Comparison of ENCODE assay signal across 1 cellular context in the genomic region with DNA sequence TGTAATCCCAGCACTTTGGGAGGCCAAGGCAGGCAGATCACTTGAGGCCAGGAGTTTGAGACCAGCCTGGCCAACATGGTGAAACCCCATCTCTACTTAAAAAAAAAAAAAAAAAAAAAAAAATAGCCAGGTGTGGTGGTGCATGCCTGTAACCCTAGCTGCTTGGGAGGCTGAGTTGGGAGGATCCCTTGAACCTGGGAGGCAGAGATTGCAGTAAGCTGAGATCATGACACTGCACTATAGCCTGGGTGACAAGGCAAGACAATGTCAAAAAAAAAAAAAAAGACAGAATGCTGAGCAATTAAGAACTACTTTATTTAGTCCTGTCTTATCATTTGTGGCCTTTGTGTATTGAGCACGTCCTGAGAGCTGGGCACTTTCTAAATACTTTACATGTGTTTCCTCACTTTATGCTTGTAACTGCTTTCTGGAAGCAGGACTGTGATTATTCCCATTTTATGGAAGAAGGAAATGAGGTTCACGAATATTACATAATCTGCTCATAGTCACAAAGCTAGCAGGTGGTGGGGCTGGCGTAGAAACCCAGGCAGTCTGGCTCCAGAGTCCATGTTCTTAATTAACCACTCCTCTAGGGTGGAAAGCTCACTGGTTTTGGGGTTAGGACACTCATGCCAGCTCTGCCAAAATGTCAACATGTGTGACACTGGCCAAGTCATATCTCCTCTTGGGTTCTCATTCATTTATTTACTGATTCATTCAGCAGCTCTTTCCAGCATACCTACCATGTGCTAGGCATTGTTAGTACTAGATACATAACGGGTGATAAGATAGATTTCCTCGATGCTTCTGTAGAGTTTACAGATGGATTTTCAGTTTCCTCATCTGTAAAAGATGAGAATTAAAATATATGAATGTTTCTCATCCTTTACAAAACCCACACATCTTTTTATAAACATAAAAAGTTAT.
TF ChIP-seq lines count a peak whose summit lies in the region.

No MANE protein-coding gene starts in this region.

TF ChIP-seq in GM12878, 131 proteins besides CTCF, POLR2A, EP300 and RAD21:
- TF ChIP-seq SPI1 (IDR thresholded peaks at IDR 0.05; ENCODE audit: borderline replicate concordance, insufficient read depth, low read depth, low read length) (no peak), POU2F2 (IDR thresholded peaks at IDR 0.05; ENCODE audit: borderline replicate concordance, low read depth, low read length) (no peak), RBBP5 (conservative IDR thresholded peaks at IDR 0.05) (no peak), NR2C1 (IDR thresholded peaks at IDR 0.05) (no peak), KAT2A (conservative IDR thresholded peaks at IDR 0.05; ENCODE audit: control insufficient read depth, low read depth, low read length) (no peak), ZNF384 (IDR thresholded peaks at IDR 0.05; ENCODE audit: borderline replicate concordance, low read depth, low read length) (no peak), TCF3 (IDR thresholded peaks at IDR 0.05; ENCODE audit: borderline replicate concordance, insufficient read depth, low read depth, low read length) (no peak), CHD4 (IDR thresholded peaks at IDR 0.05) (no peak), IKZF1 (conservative IDR thresholded peaks at IDR 0.05) (no peak), TCF7 (IDR thresholded peaks at IDR 0.05; ENCODE audit: borderline replicate concordance) (no peak), ZZZ3 (IDR thresholded peaks at IDR 0.05; ENCODE audit: control insufficient read depth, insufficient read length, low read depth) (no peak), NR2F1 (conservative IDR thresholded peaks at IDR 0.05) (no peak)
- TF ChIP-seq, protein P1, sequence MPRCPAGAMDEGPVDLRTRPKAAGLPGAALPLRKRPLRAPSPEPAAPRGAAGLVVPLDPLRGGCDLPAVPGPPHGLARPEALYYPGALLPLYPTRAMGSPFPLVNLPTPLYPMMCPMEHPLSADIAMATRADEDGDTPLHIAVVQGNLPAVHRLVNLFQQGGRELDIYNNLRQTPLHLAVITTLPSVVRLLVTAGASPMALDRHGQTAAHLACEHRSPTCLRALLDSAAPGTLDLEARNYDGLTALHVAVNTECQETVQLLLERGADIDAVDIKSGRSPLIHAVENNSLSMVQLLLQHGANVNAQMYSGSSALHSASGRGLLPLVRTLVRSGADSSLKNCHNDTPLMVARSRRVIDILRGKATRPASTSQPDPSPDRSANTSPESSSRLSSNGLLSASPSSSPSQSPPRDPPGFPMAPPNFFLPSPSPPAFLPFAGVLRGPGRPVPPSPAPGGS (IDR thresholded peaks at IDR 0.05; ENCODE audit: borderline replicate concordance, insufficient read depth, low read depth, low read length, poor library complexity, severe bottlenecking), result no peak
- TF ChIP-seq, protein P2, sequence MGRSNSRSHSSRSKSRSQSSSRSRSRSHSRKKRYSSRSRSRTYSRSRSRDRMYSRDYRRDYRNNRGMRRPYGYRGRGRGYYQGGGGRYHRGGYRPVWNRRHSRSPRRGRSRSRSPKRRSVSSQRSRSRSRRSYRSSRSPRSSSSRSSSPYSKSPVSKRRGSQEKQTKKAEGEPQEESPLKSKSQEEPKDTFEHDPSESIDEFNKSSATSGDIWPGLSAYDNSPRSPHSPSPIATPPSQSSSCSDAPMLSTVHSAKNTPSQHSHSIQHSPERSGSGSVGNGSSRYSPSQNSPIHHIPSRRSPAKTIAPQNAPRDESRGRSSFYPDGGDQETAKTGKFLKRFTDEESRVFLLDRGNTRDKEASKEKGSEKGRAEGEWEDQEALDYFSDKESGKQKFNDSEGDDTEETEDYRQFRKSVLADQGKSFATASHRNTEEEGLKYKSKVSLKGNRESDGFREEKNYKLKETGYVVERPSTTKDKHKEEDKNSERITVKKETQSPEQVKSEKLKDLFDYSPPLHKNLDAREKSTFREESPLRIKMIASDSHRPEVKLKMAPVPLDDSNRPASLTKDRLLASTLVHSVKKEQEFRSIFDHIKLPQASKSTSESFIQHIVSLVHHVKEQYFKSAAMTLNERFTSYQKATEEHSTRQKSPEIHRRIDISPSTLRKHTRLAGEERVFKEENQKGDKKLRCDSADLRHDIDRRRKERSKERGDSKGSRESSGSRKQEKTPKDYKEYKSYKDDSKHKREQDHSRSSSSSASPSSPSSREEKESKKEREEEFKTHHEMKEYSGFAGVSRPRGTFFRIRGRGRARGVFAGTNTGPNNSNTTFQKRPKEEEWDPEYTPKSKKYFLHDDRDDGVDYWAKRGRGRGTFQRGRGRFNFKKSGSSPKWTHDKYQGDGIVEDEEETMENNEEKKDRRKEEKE (IDR thresholded peaks at IDR 0.05), result no peak
- TF ChIP-seq, protein P3, sequence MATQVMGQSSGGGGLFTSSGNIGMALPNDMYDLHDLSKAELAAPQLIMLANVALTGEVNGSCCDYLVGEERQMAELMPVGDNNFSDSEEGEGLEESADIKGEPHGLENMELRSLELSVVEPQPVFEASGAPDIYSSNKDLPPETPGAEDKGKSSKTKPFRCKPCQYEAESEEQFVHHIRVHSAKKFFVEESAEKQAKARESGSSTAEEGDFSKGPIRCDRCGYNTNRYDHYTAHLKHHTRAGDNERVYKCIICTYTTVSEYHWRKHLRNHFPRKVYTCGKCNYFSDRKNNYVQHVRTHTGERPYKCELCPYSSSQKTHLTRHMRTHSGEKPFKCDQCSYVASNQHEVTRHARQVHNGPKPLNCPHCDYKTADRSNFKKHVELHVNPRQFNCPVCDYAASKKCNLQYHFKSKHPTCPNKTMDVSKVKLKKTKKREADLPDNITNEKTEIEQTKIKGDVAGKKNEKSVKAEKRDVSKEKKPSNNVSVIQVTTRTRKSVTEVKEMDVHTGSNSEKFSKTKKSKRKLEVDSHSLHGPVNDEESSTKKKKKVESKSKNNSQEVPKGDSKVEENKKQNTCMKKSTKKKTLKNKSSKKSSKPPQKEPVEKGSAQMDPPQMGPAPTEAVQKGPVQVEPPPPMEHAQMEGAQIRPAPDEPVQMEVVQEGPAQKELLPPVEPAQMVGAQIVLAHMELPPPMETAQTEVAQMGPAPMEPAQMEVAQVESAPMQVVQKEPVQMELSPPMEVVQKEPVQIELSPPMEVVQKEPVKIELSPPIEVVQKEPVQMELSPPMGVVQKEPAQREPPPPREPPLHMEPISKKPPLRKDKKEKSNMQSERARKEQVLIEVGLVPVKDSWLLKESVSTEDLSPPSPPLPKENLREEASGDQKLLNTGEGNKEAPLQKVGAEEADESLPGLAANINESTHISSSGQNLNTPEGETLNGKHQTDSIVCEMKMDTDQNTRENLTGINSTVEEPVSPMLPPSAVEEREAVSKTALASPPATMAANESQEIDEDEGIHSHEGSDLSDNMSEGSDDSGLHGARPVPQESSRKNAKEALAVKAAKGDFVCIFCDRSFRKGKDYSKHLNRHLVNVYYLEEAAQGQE (IDR thresholded peaks at IDR 0.05; ENCODE audit: low read depth, low read length), result no peak
- TF ChIP-seq, protein P4, sequence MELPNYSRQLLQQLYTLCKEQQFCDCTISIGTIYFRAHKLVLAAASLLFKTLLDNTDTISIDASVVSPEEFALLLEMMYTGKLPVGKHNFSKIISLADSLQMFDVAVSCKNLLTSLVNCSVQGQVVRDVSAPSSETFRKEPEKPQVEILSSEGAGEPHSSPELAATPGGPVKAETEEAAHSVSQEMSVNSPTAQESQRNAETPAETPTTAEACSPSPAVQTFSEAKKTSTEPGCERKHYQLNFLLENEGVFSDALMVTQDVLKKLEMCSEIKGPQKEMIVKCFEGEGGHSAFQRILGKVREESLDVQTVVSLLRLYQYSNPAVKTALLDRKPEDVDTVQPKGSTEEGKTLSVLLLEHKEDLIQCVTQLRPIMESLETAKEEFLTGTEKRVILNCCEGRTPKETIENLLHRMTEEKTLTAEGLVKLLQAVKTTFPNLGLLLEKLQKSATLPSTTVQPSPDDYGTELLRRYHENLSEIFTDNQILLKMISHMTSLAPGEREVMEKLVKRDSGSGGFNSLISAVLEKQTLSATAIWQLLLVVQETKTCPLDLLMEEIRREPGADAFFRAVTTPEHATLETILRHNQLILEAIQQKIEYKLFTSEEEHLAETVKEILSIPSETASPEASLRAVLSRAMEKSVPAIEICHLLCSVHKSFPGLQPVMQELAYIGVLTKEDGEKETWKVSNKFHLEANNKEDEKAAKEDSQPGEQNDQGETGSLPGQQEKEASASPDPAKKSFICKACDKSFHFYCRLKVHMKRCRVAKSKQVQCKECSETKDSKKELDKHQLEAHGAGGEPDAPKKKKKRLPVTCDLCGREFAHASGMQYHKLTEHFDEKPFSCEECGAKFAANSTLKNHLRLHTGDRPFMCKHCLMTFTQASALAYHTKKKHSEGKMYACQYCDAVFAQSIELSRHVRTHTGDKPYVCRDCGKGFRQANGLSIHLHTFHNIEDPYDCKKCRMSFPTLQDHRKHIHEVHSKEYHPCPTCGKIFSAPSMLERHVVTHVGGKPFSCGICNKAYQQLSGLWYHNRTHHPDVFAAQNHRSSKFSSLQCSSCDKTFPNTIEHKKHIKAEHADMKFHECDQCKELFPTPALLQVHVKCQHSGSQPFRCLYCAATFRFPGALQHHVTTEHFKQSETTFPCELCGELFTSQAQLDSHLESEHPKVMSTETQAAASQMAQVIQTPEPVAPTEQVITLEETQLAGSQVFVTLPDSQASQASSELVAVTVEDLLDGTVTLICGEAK (IDR thresholded peaks at IDR 0.05; ENCODE audit: borderline replicate concordance), result no peak
- TF ChIP-seq, protein P5, sequence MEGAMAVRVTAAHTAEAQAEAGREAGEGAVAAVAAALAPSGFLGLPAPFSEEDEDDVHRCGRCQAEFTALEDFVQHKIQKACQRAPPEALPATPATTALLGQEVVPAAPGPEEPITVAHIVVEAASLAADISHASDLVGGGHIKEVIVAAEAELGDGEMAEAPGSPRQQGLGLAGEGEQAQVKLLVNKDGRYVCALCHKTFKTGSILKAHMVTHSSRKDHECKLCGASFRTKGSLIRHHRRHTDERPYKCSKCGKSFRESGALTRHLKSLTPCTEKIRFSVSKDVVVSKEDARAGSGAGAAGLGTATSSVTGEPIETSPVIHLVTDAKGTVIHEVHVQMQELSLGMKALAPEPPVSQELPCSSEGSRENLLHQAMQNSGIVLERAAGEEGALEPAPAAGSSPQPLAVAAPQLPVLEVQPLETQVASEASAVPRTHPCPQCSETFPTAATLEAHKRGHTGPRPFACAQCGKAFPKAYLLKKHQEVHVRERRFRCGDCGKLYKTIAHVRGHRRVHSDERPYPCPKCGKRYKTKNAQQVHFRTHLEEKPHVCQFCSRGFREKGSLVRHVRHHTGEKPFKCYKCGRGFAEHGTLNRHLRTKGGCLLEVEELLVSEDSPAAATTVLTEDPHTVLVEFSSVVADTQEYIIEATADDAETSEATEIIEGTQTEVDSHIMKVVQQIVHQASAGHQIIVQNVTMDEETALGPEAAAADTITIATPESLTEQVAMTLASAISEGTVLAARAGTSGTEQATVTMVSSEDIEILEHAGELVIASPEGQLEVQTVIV (IDR thresholded peaks at IDR 0.05; ENCODE audit: borderline replicate concordance, partially characterized antibody), result no peak
